Comparison of ENCODE assay signal across 2 cellular contexts in the genomic region with DNA sequence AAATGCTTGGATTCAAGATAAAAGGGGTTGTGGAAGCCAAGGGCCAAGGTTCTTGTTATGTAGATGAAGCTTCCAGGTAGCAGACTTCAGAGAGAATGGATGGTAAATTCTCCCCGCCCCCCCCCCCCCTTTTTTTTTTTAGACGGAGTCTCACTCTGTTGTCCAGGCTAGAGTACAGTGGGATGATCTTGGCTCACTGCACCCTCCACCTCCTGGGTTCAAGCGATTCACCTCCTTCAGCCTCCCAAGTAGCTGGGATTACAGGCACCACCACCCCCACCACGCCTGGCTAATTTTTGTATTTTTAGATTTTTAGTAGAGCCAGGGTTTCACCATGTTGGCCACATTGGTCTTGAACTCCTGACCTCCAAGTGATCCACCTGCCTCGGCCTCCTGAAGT.
A peak's percentile ranks its signal among the peaks of the same experiment; 100 is the strongest.
TF ChIP-seq lines count a peak whose summit lies in the region.

No MANE protein-coding gene starts in this region.

TF ChIP-seq in WTC11, 78 proteins besides CTCF, POLR2A, EP300 and RAD21:
- TF ChIP-seq GRHL2 (CRISPR knock-in tag; IDR thresholded peaks at IDR 0.05; ENCODE audit: insufficient replicate concordance, severe bottlenecking) (no peak), MYBL2 (CRISPR knock-in tag; IDR thresholded peaks at IDR 0.05) (no peak), TP53 (CRISPR knock-in tag; IDR thresholded peaks at IDR 0.05) (no peak), ATF6 (CRISPR knock-in tag; IDR thresholded peaks at IDR 0.05) (no peak), ZNF121 (CRISPR knock-in tag; IDR thresholded peaks at IDR 0.05) (peak; percentile 62; the same call in 1 of the 2 replicates), FOXK1 (CRISPR knock-in tag; IDR thresholded peaks at IDR 0.05) (no peak), NR1H2 (CRISPR knock-in tag; IDR thresholded peaks at IDR 0.05) (no peak)
- TF ChIP-seq, protein P1, sequence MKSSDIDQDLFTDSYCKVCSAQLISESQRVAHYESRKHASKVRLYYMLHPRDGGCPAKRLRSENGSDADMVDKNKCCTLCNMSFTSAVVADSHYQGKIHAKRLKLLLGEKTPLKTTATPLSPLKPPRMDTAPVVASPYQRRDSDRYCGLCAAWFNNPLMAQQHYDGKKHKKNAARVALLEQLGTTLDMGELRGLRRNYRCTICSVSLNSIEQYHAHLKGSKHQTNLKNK (CRISPR knock-in tag; IDR thresholded peaks at IDR 0.05), result no peak

TF ChIP-seq in H1, 55 proteins besides CTCF, POLR2A, EP300 and RAD21:
- TF ChIP-seq KDM1A (IDR thresholded peaks at IDR 0.05; ENCODE audit: borderline replicate concordance, low read length) (peak; percentile 60; the same call in 1 of the 2 replicates), POU5F1 (IDR thresholded peaks at IDR 0.05; ENCODE audit: low read depth, low read length) (no peak), GABPA (IDR thresholded peaks at IDR 0.05; ENCODE audit: borderline replicate concordance, insufficient read depth, low read length) (no peak), PHF8 (conservative IDR thresholded peaks at IDR 0.05; ENCODE audit: low read depth, low read length) (no peak)
TF ChIP-seq in H1: peak in this region for 1.
